Comparison of ENCODE assay signal across 8 cellular contexts in the genomic region with DNA sequence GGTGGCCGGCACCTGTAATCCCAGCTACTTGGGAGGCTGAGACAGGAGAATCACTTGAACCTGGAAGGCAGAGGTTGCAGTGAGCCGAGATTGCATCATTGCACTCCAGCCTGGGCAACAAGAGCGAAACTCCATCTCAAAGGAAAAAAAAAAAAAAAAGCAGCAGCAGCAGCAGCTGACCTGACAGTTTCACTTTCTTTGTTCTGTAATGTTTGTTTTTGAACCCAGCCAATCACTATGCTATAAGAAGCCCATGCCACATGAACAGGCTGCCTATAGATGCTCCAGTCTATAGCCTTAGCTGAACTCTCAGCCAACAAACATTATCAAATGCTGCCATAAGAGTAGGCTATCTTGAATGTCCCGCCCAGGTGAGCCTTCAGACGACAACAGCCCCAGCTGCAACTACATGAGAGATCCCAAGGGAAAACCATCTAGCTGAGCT. TPM values are rescaled to one million over a fixed set of nuclear protein-coding genes. Genes with fewer than 3 reads are reported as not detected.
DNase-seq lines count a peak whose midpoint lies in the region; ATAC-seq lines count a peak whose summit lies in the region.
"Not testable (repeated sequence)": the region's sequence is repeated elsewhere in the genome, so short reads cannot be mapped to it uniquely, and the experiment has no call there.
"Had no signal": no experiment of that assay in that cellular context is flagged by ENCODE, and none has a peak within 500 bp of the region (broad histone marks: within the 10 kb centered on the region; RNA-seq: fewer than 3 reads in every experiment).

No MANE protein-coding gene starts in this region.

- POLR2A ChIA-PET in T-cell (lab: Charles Lee), result interaction anchor here (0.5 to 0.6 kb wide), 2 partner anchors 9 to 35 kb away, joined by 3 to 4 read pairs; no protein-coding TSS in a partner anchor

- peak; percentile 7 to 11 for DNase-seq in NCI-H2081 (lab: John Stamatoyannopoulos, UW)
- not testable (repeated sequence) for DNase-seq in T-cell; central memory CD8-positive, alpha-beta T cell (ENCODE audit: low spot score in 2 of 2)

- not testable (repeated sequence) for H3K9me3 Mint-ChIP-seq in T-cell; central memory CD8-positive, alpha-beta T cell

- H3K36me3 Mint-ChIP-seq in T-cell; central memory CD8-positive, alpha-beta T cell (ENCODE audit: insufficient read depth): not testable (repeated sequence)

- H3K27me3 Mint-ChIP-seq in T-cell; central memory CD8-positive, alpha-beta T cell: not testable (repeated sequence)

- CTCF ChIA-PET in T-cell (lab: Charles Lee), result interaction anchor here in 1 of 2 donors (0.7 to 1.1 kb wide), 3 partner anchors 12 to 174 kb away, joined by 3 to 5 read pairs (median 4); no protein-coding TSS in a partner anchor

- H3K27ac Mint-ChIP-seq in T-cell, result peak overlapping the region; percentile 12 to 44
- H3K27ac Mint-ChIP-seq in central memory CD8-positive, alpha-beta T cell (ENCODE audit: low read depth), result not testable (repeated sequence)

- ATAC-seq in GM18499 (IDR thresholded peaks at IDR 0.05; ENCODE audit: insufficient read depth, unreplicated experiment) (peak; percentile 90), GM21360 (IDR thresholded peaks at IDR 0.05; ENCODE audit: unreplicated experiment) (peak; percentile 96), HG02870 (IDR thresholded peaks at IDR 0.05; ENCODE audit: unreplicated experiment) (peak; percentile 89), HG03469 (IDR thresholded peaks at IDR 0.05; ENCODE audit: unreplicated experiment) (peak; percentile 91), T-cell (replicated peaks in 1 of 4) (peak; percentile 57 to 95 (median 70))
- ATAC-seq in central memory CD8-positive, alpha-beta T cell (replicated peaks; ENCODE audit: extremely low read depth, poor library complexity, severe bottlenecking), result peak; percentile 49

- peaks cover 6 to 12% (median 8%) of the 10 kb centered on the region in 3 donors for H3K4me1 Mint-ChIP-seq in T-cell
- not testable (repeated sequence) for H3K4me1 Mint-ChIP-seq in central memory CD8-positive, alpha-beta T cell

- H3K4me3 Mint-ChIP-seq in T-cell, result peak overlapping the region in 2 of 3 donors; percentile 21 to 36
- H3K4me3 Mint-ChIP-seq in central memory CD8-positive, alpha-beta T cell, result not testable (repeated sequence)

RNA-seq across cellular contexts. Expression of a gene that starts 12.5 kb away (rescaled TPM):
- 10 to 100 TPM; 22.1 to 29.0 (median 24.5) TPM for total RNA-seq in T-cell

RNA-seq across cellular contexts. Expression of a gene that starts 39.3 kb away (rescaled TPM):
- total RNA-seq in T-cell, result 1 to 10 TPM; 2.3 to 4.5 (median 3.1) TPM
- total RNA-seq: fibroblast of villous mesenchyme had no signal

RNA-seq across cellular contexts. Expression of a gene that starts 47.9 kb away (rescaled TPM):
- total RNA-seq in T-cell, result under 1 TPM; 0.25 to 0.92 (median 0.67) TPM
